ENCODE assay signal across 9 cellular contexts in genomic region chr11:8832571-8833260, GRCh38.
DNase-seq lines count a peak whose midpoint lies in the region; ATAC-seq and TF ChIP-seq lines count a peak whose summit lies in the region.
"Had no signal": no experiment of that assay in that cellular context is flagged by ENCODE, and none has a peak within 500 bp of the region (broad histone marks: within the 10 kb centered on the region; RNA-seq: fewer than 3 reads in every experiment).

No MANE protein-coding gene starts in this region.

- H2AFZ ChIP-seq in GM23248 (peak overlapping the region; percentile 64), MM.1S (ENCODE audit: low read length) (peak overlapping the region; percentile 18)

- ATAC-seq in effector memory CD8-positive, alpha-beta T cell (replicated peaks) = no peak

- H3K36me3 ChIP-seq in GM23248 (ENCODE audit: low read depth) = no peaks in the 10 kb centered on the region
- no peaks in the 10 kb centered on the region for H3K36me3 ChIP-seq in MM.1S (replicated peaks; ENCODE audit: insufficient read depth, low read length)
- H3K36me3 ChIP-seq in adipocyte (ENCODE audit: control insufficient read depth, insufficient read depth, low read length, severe bottlenecking) = no peaks in the 10 kb centered on the region

- H3K4me3 ChIP-seq in GM23248 (peak overlapping the region; percentile 4; the same call in 1 of the 2 replicates), MM.1S (ENCODE audit: low read length) (no peak overlapping the region), adipocyte (ENCODE audit: low read length) (no peak overlapping the region)

- H3K4me1 ChIP-seq in GM23248 (ENCODE audit: insufficient read depth) (peaks cover 35% of the 10 kb centered on the region), MM.1S (ENCODE audit: low read length) (peaks cover 8% of the 10 kb centered on the region; the same call in 1 of the 2 replicates), adipocyte (ENCODE audit: control insufficient read depth, insufficient read depth, low read length) (peaks cover 21% of the 10 kb centered on the region)

- TF ChIP-seq CTCF in MM.1S (IDR thresholded peaks at IDR 0.05; ENCODE audit: low read length) = no peak

- no peaks in the 10 kb centered on the region for H3K36me3 Mint-ChIP-seq in effector memory CD8-positive, alpha-beta T cell (ENCODE audit: insufficient read depth)
- H3K36me3 Mint-ChIP-seq: CD4-positive, CD25-positive, alpha-beta regulatory T cell had no signal

- peak; percentile 17 for DNase-seq in NCI-H345 (lab: John Stamatoyannopoulos, UW)
- no peak for DNase-seq in NCI-H345 treated with DMSO at 0.1 percent for 48 hours (lab: John Stamatoyannopoulos, UW; ENCODE audit: unreplicated experiment)
- peak; percentile 85 for DNase-seq in GM23248
- DNase-seq in MM.1S = peak; percentile 38
- peak; percentile 85 for DNase-seq in adipocyte (ENCODE audit: low read depth)
- DNase-seq in iris pigment epithelial cell (ENCODE audit: low read depth) = peak; percentile 83
- DNase-seq in NCI-H1092 (lab: John Stamatoyannopoulos, UW) = no peak
- no peak for DNase-seq in effector memory CD8-positive, alpha-beta T cell

- no peaks in the 10 kb centered on the region for H3K4me1 Mint-ChIP-seq in effector memory CD8-positive, alpha-beta T cell (ENCODE audit: low read depth in 2 of 2)
- H3K4me1 Mint-ChIP-seq: CD4-positive, CD25-positive, alpha-beta regulatory T cell had no signal

- peak overlapping the region; percentile 59 for H3K9ac ChIP-seq in GM23248
- no peak overlapping the region for H3K9ac ChIP-seq in MM.1S (ENCODE audit: low read length)
- H3K9ac ChIP-seq in adipocyte (ENCODE audit: low read length) = peak overlapping the region; percentile 53

- H3K79me2 ChIP-seq in GM23248 (ENCODE audit: insufficient read depth) (no peaks in the 10 kb centered on the region), MM.1S (ENCODE audit: low read length) (no peaks in the 10 kb centered on the region)

- H3K27ac ChIP-seq in GM23248 (peak overlapping the region; percentile 89), MM.1S (ENCODE audit: low read length) (peak overlapping the region; percentile 2; the same call in 1 of the 2 replicates)

- H3K4me3 Mint-ChIP-seq in effector memory CD8-positive, alpha-beta T cell = no peak overlapping the region
- H3K4me3 Mint-ChIP-seq: CD4-positive, CD25-positive, alpha-beta regulatory T cell had no signal

- WGBS in GM23248 (ENCODE audit: low coverage in 1 of 2, low lambda C conversion rate in 2 of 2, missing lambda C conversion rate in 2 of 2), 2 experiments = 15 to 21% methylated on average over 9 of the region's 9 CpGs

- in situ Hi-C loops in GM23248 (cut with MboI) = no loop called here

- H4K20me1 ChIP-seq in GM23248 (ENCODE audit: insufficient read depth) = no peaks in the 10 kb centered on the region
- no peaks in the 10 kb centered on the region for H4K20me1 ChIP-seq in MM.1S (ENCODE audit: insufficient read depth, low read length)

- H3K9me3 ChIP-seq in GM23248 (ENCODE audit: low read depth) = no peaks in the 10 kb centered on the region
- no peaks in the 10 kb centered on the region for H3K9me3 ChIP-seq in MM.1S (replicated peaks; ENCODE audit: insufficient read depth, low read length)
- H3K9me3 ChIP-seq in adipocyte (ENCODE audit: control insufficient read depth, low read length) = no peaks in the 10 kb centered on the region

- H3K4me2 ChIP-seq in GM23248 (ENCODE audit: unreplicated experiment) (peak overlapping the region; percentile 71), MM.1S (ENCODE audit: low read depth, low read length) (peak overlapping the region; percentile 15; the same call in 1 of the 2 replicates)

- H3K9me2 ChIP-seq in GM23248 (ENCODE audit: insufficient read depth) = no peaks in the 10 kb centered on the region
- H3K9me2 ChIP-seq in MM.1S (replicated peaks; ENCODE audit: insufficient read depth, low read length) = no peaks in the 10 kb centered on the region

- H3F3A ChIP-seq in GM23248 (ENCODE audit: insufficient read depth) (peaks cover 31% of the 10 kb centered on the region), MM.1S (ENCODE audit: insufficient read depth, low read length) (no peaks in the 10 kb centered on the region)

- H3K27me3 ChIP-seq in GM23248 (replicated peaks; ENCODE audit: insufficient read depth) (no peaks in the 10 kb centered on the region), MM.1S (replicated peaks; ENCODE audit: insufficient read depth, low read length) (no peaks in the 10 kb centered on the region), adipocyte (replicated peaks; ENCODE audit: control insufficient read depth, insufficient read depth, low read length) (no peaks in the 10 kb centered on the region)

- no peaks in the 10 kb centered on the region for H3K9me3 Mint-ChIP-seq in effector memory CD8-positive, alpha-beta T cell
- H3K9me3 Mint-ChIP-seq: CD4-positive, CD25-positive, alpha-beta regulatory T cell had no signal

- H3K27ac Mint-ChIP-seq in effector memory CD8-positive, alpha-beta T cell = no peak overlapping the region
- H3K27ac Mint-ChIP-seq: CD4-positive, CD25-positive, alpha-beta regulatory T cell had no signal

- H3K27me3 Mint-ChIP-seq in effector memory CD8-positive, alpha-beta T cell = peaks cover 17 to 35% of the 10 kb centered on the region in 2 donors

Comparison
In these comparisons a context has a peak if more than half of its experiments do, and no peak if none do; other contexts are left out.
1. DNase-seq: peak in NCI-H345 (single experiment), GM23248 (single experiment), MM.1S (single experiment), adipocyte (single experiment) and iris pigment epithelial cell (single experiment); none in NCI-H345 treated with DMSO at 0.1 percent for 48 hours (single experiment), NCI-H1092 (single experiment) and effector memory CD8-positive, alpha-beta T cell (0 of 3).